12 cellular contexts compared by ENCODE assay signal in the genomic region with DNA sequence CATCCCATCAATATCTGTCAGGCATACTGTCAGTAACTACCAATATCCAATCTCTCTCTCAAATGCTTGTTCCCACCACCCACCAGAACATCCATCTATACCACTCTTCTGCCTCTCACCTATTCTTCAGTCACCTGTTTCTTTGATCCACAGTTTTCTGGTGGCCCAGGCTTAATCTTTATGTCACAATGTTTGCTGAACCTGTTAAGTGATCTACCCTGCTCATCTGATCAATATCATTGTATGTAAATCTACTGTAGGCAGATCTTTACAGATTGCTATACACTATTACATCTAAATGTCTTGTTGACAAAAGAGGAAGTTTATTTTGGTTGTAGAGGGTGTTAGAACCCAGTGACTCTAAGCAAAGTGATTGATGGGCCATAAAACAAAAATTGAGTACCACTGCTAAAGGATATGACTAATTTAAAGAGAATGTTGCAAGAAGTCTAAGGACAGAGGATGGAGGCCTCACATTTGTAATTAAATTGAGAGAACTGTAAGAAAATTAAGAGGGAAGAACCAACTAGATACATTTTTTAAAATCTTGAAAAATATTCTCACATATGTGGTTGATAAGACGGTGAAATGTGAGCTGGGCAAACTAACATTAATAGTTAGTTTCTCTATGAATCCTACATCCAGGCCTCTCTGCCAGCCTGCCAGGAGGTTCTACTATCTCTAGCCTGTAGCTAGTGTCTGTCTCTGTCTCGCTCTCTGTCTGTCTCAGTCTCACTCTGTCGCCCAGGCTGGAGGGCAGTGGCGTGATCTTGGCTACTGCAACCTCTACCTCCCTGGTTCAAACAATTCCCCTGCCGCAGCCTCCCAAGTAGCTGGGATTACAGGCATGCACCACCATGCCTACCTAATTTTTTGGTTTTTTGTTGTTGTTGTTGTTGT. TPM values are rescaled to one million over a fixed set of nuclear protein-coding genes. Genes with fewer than 3 reads are reported as not detected.
DNase-seq lines count a peak whose midpoint lies in the region; ATAC-seq, FAIRE-seq and TF ChIP-seq lines count a peak whose summit lies in the region.
"Had no signal": no experiment of that assay in that cellular context is flagged by ENCODE, and none has a peak within 500 bp of the region (broad histone marks: within the 10 kb centered on the region; RNA-seq: fewer than 3 reads in every experiment).

No MANE protein-coding gene starts in this region.

- peaks cover 44% of the 10 kb centered on the region for H3K79me2 ChIP-seq in fibroblast of lung (ENCODE audit: control insufficient read depth, insufficient read depth, low read length)

- 98% methylated on average over 5 of the region's 5 CpGs for WGBS in prostate gland

- H3K9ac ChIP-seq in fibroblast of lung (ENCODE audit: insufficient read depth, low read length) = no peak overlapping the region

- peaks cover 46% of the 10 kb centered on the region for H3K4me1 Mint-ChIP-seq in stimulated activated naive CD8-positive, alpha-beta T cell treated with anti-CD3 and anti-CD28 coated beads, Interleukin-15, Interleukin-2, amounts not matched to agents 100 ng/mL and 50 ng/mL, for 24 hours (ENCODE audit: low read depth)

- no peak overlapping the region for H3K4me2 ChIP-seq in fibroblast of lung (ENCODE audit: extremely low read depth, insufficient read depth, low read length)

- no peaks in the 10 kb centered on the region for H3K27me3 ChIP-seq in fibroblast of lung (ENCODE audit: control insufficient read depth, insufficient read depth, low read length)
- no peaks in the 10 kb centered on the region for H3K27me3 ChIP-seq in prostate gland (replicated peaks; ENCODE audit: insufficient read depth)

- H3K4me3 Mint-ChIP-seq in stimulated activated naive CD8-positive, alpha-beta T cell treated with anti-CD3 and anti-CD28 coated beads, Interleukin-15, Interleukin-2, amounts not matched to agents 100 ng/mL and 50 ng/mL, for 24 hours = no peak overlapping the region
- H3K4me3 Mint-ChIP-seq: activated B cell treated with CpG ODN at 0.5 μM for 24 hours had no signal

- H3K4me1 ChIP-seq in fibroblast of lung (ENCODE audit: control insufficient read depth, extremely low read depth, insufficient read depth, low read length) = peaks cover 4% of the 10 kb centered on the region
- H3K4me1 ChIP-seq in prostate gland (replicated peaks) = no peaks in the 10 kb centered on the region

- H4K20me1 ChIP-seq in fibroblast of lung (ENCODE audit: control insufficient read depth, extremely low read depth, insufficient read depth, low read length) = peaks cover 1% of the 10 kb centered on the region

- no peak overlapping the region for H2AFZ ChIP-seq in fibroblast of lung (ENCODE audit: low read length)

- DNase-seq in stimulated activated naive CD8-positive, alpha-beta T cell treated with anti-CD3 and anti-CD28 coated beads, Interleukin-15, Interleukin-2, amounts not matched to agents 100 U/mL and 50 U/mL, for 24 hours = no peak
- DNase-seq in RCC 7860 (ENCODE audit: low spot score) (peak; percentile 27), fibroblast of lung (ENCODE audit: low read depth in 2 of 2) (peak; percentile 24 to 63), prostate gland (ENCODE audit: low spot score) (no peak), T-helper 9 cell (no peak), GDM1 (lab: John Stamatoyannopoulos, UW) (no peak), NCI-H1048 (lab: John Stamatoyannopoulos, UW) (no peak)
- DNase-seq: activated B cell treated with CpG ODN at 0.5 μM for 24 hours, NCI-H146 had no signal

- TF ChIP-seq CTCF in fibroblast of lung (conservative IDR thresholded peaks at IDR 0.05 in 1 of 2, IDR thresholded peaks at IDR 0.05 in 1 of 2; ENCODE audit: low read depth in 1 of 2, low read length in 2 of 2) (no peak), prostate gland (IDR thresholded peaks at IDR 0.05) (no peak)

- H3K9me3 ChIP-seq in fibroblast of lung (ENCODE audit: control insufficient read depth, insufficient read depth, low read depth, low read length) = no peaks in the 10 kb centered on the region
- H3K9me3 ChIP-seq in prostate gland = no peaks in the 10 kb centered on the region

- intact Hi-C loops in prostate gland (cut with DNase I) = no loop called here

- H3K4me3 ChIP-seq in fibroblast of lung (replicated peaks in 1 of 4; ENCODE audit: control extremely low read depth in 1 of 4, insufficient read depth in 1 of 4, low read depth in 3 of 4, low read length in 4 of 4) = no peak overlapping the region
- H3K4me3 ChIP-seq in prostate gland = no peak overlapping the region

- peak; percentile 30 for FAIRE-seq in RCC 7860 (lab: Jason Lieb, UNC)

- H3K27ac ChIP-seq in fibroblast of lung (ENCODE audit: insufficient read depth, low read length) (no peak overlapping the region), prostate gland (no peak overlapping the region)
- H3K27ac ChIP-seq: HL-60 had no signal

- peaks cover 10% of the 10 kb centered on the region for H3K36me3 Mint-ChIP-seq in stimulated activated naive CD8-positive, alpha-beta T cell treated with anti-CD3 and anti-CD28 coated beads, Interleukin-15, Interleukin-2, amounts not matched to agents 100 ng/mL and 50 ng/mL, for 24 hours (ENCODE audit: low read depth)

- peak overlapping the region; percentile 38 for H3K27ac Mint-ChIP-seq in stimulated activated naive CD8-positive, alpha-beta T cell treated with anti-CD3 and anti-CD28 coated beads, Interleukin-15, Interleukin-2, amounts not matched to agents 100 ng/mL and 50 ng/mL, for 24 hours
- H3K27ac Mint-ChIP-seq: activated B cell treated with CpG ODN at 0.5 μM for 24 hours had no signal

- H3K9me3 Mint-ChIP-seq in stimulated activated naive CD8-positive, alpha-beta T cell treated with anti-CD3 and anti-CD28 coated beads, Interleukin-15, Interleukin-2, amounts not matched to agents 100 ng/mL and 50 ng/mL, for 24 hours = no peaks in the 10 kb centered on the region
- H3K9me3 Mint-ChIP-seq: activated B cell treated with CpG ODN at 0.5 μM for 24 hours had no signal

- ATAC-seq in stimulated activated naive CD8-positive, alpha-beta T cell treated with anti-CD3 and anti-CD28 coated beads, Interleukin-15, Interleukin-2, amounts not matched to agents 100 U/mL and 50 U/mL, for 24 hours = no peak
- ATAC-seq: sciatic nerve had no signal

- TF ChIP-seq POLR2A in prostate gland (IDR thresholded peaks at IDR 0.05) = no peak

- H3K27me3 Mint-ChIP-seq in stimulated activated naive CD8-positive, alpha-beta T cell treated with anti-CD3 and anti-CD28 coated beads, Interleukin-15, Interleukin-2, amounts not matched to agents 100 ng/mL and 50 ng/mL, for 24 hours = no peaks in the 10 kb centered on the region
- H3K27me3 Mint-ChIP-seq: activated B cell treated with CpG ODN at 0.5 μM for 24 hours had no signal

- H3K36me3 ChIP-seq in fibroblast of lung (ENCODE audit: control insufficient read depth, insufficient read depth, low read length) = no peaks in the 10 kb centered on the region
- H3K36me3 ChIP-seq in prostate gland = no peaks in the 10 kb centered on the region

RNA-seq across cellular contexts. Expression of a gene that starts 34.1 kb away (rescaled TPM):
- total RNA-seq in fibroblast of lung = 47.8 and 50.9 TPM in 2 replicates
- polyA plus RNA-seq in fibroblast of lung = 28.0 and 49.3 TPM in 2 replicates
- polyA plus RNA-seq in fibroblast of lung (2012) = 17.1 and 31.6 TPM in 2 replicates
- polyA minus RNA-seq in fibroblast of lung (ENCODE audit: low replicate concordance) = 3.0 and 3.9 TPM in 2 replicates
- total RNA-seq in prostate gland = 10 to 100 TPM; 32.2 to 61.5 TPM

RNA-seq across cellular contexts. Expression of a gene that starts 49.9 kb away (rescaled TPM):
- 13.1 and 16.0 TPM in 2 replicates for total RNA-seq in fibroblast of lung
- polyA plus RNA-seq in fibroblast of lung = 7.6 and 9.5 TPM in 2 replicates
- polyA plus RNA-seq in fibroblast of lung (2012) = 5.4 and 6.1 TPM in 2 replicates
- 1.9 and 7.3 TPM in 2 replicates for polyA minus RNA-seq in fibroblast of lung (ENCODE audit: low replicate concordance)
- total RNA-seq in prostate gland = 10 to 100 TPM; 10.8 to 23.4 TPM

RNA-seq across cellular contexts. Expression of a gene that starts 50.4 kb away (rescaled TPM):
- 14.1 and 17.0 TPM in 2 replicates for total RNA-seq in fibroblast of lung
- 5.8 and 6.1 TPM in 2 replicates for polyA plus RNA-seq in fibroblast of lung
- 5.3 TPM in 2 replicates for polyA plus RNA-seq in fibroblast of lung (2012)
- 6.0 and 10.3 TPM in 2 replicates for polyA minus RNA-seq in fibroblast of lung (ENCODE audit: low replicate concordance)
- 10 to 100 TPM; 11.9 to 14.8 TPM for total RNA-seq in prostate gland

Comparison
In these comparisons a context has a peak if more than half of its experiments do, and no peak if none do; other contexts are left out.
1. DNase-seq: peak in RCC 7860 (single experiment) and fibroblast of lung (2 of 2); none in stimulated activated naive CD8-positive, alpha-beta T cell treated with anti-CD3 and anti-CD28 coated beads, Interleukin-15, Interleukin-2, amounts not matched to agents 100 U/mL and 50 U/mL, for 24 hours (single experiment), prostate gland (single experiment), T-helper 9 cell (single experiment), GDM1 (single experiment) and NCI-H1048 (single experiment).